In genomic region chr3:184827572-184827971, GRCh38 we compare ENCODE assay signal across 1 cellular context.
TF ChIP-seq lines count a peak whose summit lies in the region.

No MANE protein-coding gene starts in this region.

TF ChIP-seq in K562, 482 proteins besides CTCF, POLR2A, EP300 and RAD21 (continues in another document):
- no peak for TF ChIP-seq TCF7L2 (IDR thresholded peaks at IDR 0.05; ENCODE audit: low read depth, low read length)
- no peak for TF ChIP-seq CEBPG (CRISPR knock-in tag; IDR thresholded peaks at IDR 0.05)
- no peak for TF ChIP-seq CEBPG (tag; conservative IDR thresholded peaks at IDR 0.05 in 1 of 2, IDR thresholded peaks at IDR 0.05 in 1 of 2)
- no peak for TF ChIP-seq PPARD (CRISPR knock-in tag; IDR thresholded peaks at IDR 0.05)
- TF ChIP-seq, protein P1, sequence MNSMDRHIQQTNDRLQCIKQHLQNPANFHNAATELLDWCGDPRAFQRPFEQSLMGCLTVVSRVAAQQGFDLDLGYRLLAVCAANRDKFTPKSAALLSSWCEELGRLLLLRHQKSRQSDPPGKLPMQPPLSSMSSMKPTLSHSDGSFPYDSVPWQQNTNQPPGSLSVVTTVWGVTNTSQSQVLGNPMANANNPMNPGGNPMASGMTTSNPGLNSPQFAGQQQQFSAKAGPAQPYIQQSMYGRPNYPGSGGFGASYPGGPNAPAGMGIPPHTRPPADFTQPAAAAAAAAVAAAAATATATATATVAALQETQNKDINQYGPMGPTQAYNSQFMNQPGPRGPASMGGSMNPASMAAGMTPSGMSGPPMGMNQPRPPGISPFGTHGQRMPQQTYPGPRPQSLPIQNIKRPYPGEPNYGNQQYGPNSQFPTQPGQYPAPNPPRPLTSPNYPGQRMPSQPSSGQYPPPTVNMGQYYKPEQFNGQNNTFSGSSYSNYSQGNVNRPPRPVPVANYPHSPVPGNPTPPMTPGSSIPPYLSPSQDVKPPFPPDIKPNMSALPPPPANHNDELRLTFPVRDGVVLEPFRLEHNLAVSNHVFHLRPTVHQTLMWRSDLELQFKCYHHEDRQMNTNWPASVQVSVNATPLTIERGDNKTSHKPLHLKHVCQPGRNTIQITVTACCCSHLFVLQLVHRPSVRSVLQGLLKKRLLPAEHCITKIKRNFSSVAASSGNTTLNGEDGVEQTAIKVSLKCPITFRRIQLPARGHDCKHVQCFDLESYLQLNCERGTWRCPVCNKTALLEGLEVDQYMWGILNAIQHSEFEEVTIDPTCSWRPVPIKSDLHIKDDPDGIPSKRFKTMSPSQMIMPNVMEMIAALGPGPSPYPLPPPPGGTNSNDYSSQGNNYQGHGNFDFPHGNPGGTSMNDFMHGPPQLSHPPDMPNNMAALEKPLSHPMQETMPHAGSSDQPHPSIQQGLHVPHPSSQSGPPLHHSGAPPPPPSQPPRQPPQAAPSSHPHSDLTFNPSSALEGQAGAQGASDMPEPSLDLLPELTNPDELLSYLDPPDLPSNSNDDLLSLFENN (IDR thresholded peaks at IDR 0.05; ENCODE audit: low read depth in 2 of 2, low read length in 2 of 2), result no peak
- peak; percentile 45; the same call in 1 of the 2 replicates for TF ChIP-seq ESRRA (IDR thresholded peaks at IDR 0.05; ENCODE audit: borderline replicate concordance, low read depth)
- no peak for TF ChIP-seq FOXJ2 (tag; IDR thresholded peaks at IDR 0.05)
- TF ChIP-seq, protein P2, sequence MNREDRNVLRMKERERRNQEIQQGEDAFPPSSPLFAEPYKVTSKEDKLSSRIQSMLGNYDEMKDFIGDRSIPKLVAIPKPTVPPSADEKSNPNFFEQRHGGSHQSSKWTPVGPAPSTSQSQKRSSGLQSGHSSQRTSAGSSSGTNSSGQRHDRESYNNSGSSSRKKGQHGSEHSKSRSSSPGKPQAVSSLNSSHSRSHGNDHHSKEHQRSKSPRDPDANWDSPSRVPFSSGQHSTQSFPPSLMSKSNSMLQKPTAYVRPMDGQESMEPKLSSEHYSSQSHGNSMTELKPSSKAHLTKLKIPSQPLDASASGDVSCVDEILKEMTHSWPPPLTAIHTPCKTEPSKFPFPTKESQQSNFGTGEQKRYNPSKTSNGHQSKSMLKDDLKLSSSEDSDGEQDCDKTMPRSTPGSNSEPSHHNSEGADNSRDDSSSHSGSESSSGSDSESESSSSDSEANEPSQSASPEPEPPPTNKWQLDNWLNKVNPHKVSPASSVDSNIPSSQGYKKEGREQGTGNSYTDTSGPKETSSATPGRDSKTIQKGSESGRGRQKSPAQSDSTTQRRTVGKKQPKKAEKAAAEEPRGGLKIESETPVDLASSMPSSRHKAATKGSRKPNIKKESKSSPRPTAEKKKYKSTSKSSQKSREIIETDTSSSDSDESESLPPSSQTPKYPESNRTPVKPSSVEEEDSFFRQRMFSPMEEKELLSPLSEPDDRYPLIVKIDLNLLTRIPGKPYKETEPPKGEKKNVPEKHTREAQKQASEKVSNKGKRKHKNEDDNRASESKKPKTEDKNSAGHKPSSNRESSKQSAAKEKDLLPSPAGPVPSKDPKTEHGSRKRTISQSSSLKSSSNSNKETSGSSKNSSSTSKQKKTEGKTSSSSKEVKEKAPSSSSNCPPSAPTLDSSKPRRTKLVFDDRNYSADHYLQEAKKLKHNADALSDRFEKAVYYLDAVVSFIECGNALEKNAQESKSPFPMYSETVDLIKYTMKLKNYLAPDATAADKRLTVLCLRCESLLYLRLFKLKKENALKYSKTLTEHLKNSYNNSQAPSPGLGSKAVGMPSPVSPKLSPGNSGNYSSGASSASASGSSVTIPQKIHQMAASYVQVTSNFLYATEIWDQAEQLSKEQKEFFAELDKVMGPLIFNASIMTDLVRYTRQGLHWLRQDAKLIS (CRISPR knock-in tag; IDR thresholded peaks at IDR 0.05), result no peak
- TF ChIP-seq, protein P3, sequence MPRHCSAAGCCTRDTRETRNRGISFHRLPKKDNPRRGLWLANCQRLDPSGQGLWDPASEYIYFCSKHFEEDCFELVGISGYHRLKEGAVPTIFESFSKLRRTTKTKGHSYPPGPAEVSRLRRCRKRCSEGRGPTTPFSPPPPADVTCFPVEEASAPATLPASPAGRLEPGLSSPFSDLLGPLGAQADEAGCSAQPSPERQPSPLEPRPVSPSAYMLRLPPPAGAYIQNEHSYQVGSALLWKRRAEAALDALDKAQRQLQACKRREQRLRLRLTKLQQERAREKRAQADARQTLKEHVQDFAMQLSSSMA (CRISPR knock-in tag; IDR thresholded peaks at IDR 0.05), result no peak
- TF ChIP-seq ELF1 (tag; IDR thresholded peaks at IDR 0.05), result no peak
- no peak for TF ChIP-seq KAT8 (IDR thresholded peaks at IDR 0.05; ENCODE audit: low read depth)
- no peak for TF ChIP-seq ZNF197 (CRISPR knock-in tag; IDR thresholded peaks at IDR 0.05; ENCODE audit: low read depth)
- no peak for TF ChIP-seq NR3C1 (CRISPR knock-in tag; IDR thresholded peaks at IDR 0.05)
- no peak for TF ChIP-seq RBM14 (IDR thresholded peaks at IDR 0.05; ENCODE audit: borderline replicate concordance, insufficient read depth, low read depth, low read length)
- peak; percentile 35; the same call in 1 of the 2 replicates for TF ChIP-seq MTA2 (IDR thresholded peaks at IDR 0.05; ENCODE audit: low read depth)
- TF ChIP-seq CBFA2T3 (IDR thresholded peaks at IDR 0.05), result peak; percentile 81
- no peak for TF ChIP-seq GTF2A2 (tag; IDR thresholded peaks at IDR 0.05)
- TF ChIP-seq, protein P4, sequence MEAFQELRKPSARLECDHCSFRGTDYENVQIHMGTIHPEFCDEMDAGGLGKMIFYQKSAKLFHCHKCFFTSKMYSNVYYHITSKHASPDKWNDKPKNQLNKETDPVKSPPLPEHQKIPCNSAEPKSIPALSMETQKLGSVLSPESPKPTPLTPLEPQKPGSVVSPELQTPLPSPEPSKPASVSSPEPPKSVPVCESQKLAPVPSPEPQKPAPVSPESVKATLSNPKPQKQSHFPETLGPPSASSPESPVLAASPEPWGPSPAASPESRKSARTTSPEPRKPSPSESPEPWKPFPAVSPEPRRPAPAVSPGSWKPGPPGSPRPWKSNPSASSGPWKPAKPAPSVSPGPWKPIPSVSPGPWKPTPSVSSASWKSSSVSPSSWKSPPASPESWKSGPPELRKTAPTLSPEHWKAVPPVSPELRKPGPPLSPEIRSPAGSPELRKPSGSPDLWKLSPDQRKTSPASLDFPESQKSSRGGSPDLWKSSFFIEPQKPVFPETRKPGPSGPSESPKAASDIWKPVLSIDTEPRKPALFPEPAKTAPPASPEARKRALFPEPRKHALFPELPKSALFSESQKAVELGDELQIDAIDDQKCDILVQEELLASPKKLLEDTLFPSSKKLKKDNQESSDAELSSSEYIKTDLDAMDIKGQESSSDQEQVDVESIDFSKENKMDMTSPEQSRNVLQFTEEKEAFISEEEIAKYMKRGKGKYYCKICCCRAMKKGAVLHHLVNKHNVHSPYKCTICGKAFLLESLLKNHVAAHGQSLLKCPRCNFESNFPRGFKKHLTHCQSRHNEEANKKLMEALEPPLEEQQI (IDR thresholded peaks at IDR 0.05), result no peak
- TF ChIP-seq PHTF2 (CRISPR knock-in tag; IDR thresholded peaks at IDR 0.05), result no peak
- TF ChIP-seq THRA (IDR thresholded peaks at IDR 0.05), result no peak
- TF ChIP-seq BCLAF1 (IDR thresholded peaks at IDR 0.05; ENCODE audit: borderline replicate concordance in 1 of 2, control insufficient read depth in 1 of 2, low read depth in 2 of 2, low read length in 1 of 2), result no peak
- TF ChIP-seq ZFP36 (IDR thresholded peaks at IDR 0.05; ENCODE audit: low read depth, low read length, partially characterized antibody), result no peak
- TF ChIP-seq RFX5 (IDR thresholded peaks at IDR 0.05; ENCODE audit: low read depth, low read length), result no peak
- TF ChIP-seq POLR3G (IDR thresholded peaks at IDR 0.05; ENCODE audit: extremely low read depth, insufficient read length, insufficient replicate concordance), result no peak
- no peak for TF ChIP-seq ZNF384 (IDR thresholded peaks at IDR 0.05; ENCODE audit: low read depth, low read length)
- TF ChIP-seq ZC3H11A (IDR thresholded peaks at IDR 0.05; ENCODE audit: low read depth, low read length), result no peak
- TF ChIP-seq KLF13 (tag; IDR thresholded peaks at IDR 0.05; ENCODE audit: borderline replicate concordance, low read depth), result no peak
- TF ChIP-seq ZNF316 (IDR thresholded peaks at IDR 0.05), result no peak
- TF ChIP-seq DNMT1 (IDR thresholded peaks at IDR 0.05), result no peak
- no peak for TF ChIP-seq NFE2L1 (tag; IDR thresholded peaks at IDR 0.05; ENCODE audit: borderline replicate concordance, low read depth)
- peak; percentile 67 for TF ChIP-seq TAL1 (IDR thresholded peaks at IDR 0.05)
- no peak for TF ChIP-seq FOXM1 (IDR thresholded peaks at IDR 0.05; ENCODE audit: low read depth)
- TF ChIP-seq FOXM1 (CRISPR knock-in tag; IDR thresholded peaks at IDR 0.05; ENCODE audit: low read depth), result no peak
- TF ChIP-seq, protein P5, sequence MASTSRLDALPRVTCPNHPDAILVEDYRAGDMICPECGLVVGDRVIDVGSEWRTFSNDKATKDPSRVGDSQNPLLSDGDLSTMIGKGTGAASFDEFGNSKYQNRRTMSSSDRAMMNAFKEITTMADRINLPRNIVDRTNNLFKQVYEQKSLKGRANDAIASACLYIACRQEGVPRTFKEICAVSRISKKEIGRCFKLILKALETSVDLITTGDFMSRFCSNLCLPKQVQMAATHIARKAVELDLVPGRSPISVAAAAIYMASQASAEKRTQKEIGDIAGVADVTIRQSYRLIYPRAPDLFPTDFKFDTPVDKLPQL (IDR thresholded peaks at IDR 0.05; ENCODE audit: extremely low read depth, insufficient read length), result no peak
- no peak for TF ChIP-seq ZZZ3 (IDR thresholded peaks at IDR 0.05)
- no peak for TF ChIP-seq SMARCA5 (IDR thresholded peaks at IDR 0.05)
- TF ChIP-seq ILF3 (IDR thresholded peaks at IDR 0.05; ENCODE audit: borderline replicate concordance), result no peak
- no peak for TF ChIP-seq ZNF561 (CRISPR knock-in tag; conservative IDR thresholded peaks at IDR 0.05)
- no peak for TF ChIP-seq EHMT2 (IDR thresholded peaks at IDR 0.05)
- TF ChIP-seq FOXP1 (CRISPR knock-in tag; IDR thresholded peaks at IDR 0.05), result no peak
- no peak for TF ChIP-seq YBX1 (IDR thresholded peaks at IDR 0.05)
- no peak for TF ChIP-seq ZBTB8A (IDR thresholded peaks at IDR 0.05; ENCODE audit: partially characterized antibody)
- no peak for TF ChIP-seq ILK (tag; IDR thresholded peaks at IDR 0.05; ENCODE audit: borderline replicate concordance, low read depth)
- peak; percentile 78 for TF ChIP-seq TEAD4 (IDR thresholded peaks at IDR 0.05; ENCODE audit: low read length)
- no peak for TF ChIP-seq TEAD4 (CRISPR knock-in tag; IDR thresholded peaks at IDR 0.05; ENCODE audit: borderline replicate concordance)
- no peak for TF ChIP-seq MTA1 (IDR thresholded peaks at IDR 0.05; ENCODE audit: borderline replicate concordance)
- TF ChIP-seq HOXB6 (CRISPR knock-in tag; IDR thresholded peaks at IDR 0.05; ENCODE audit: borderline replicate concordance), result no peak
- TF ChIP-seq, protein P6, sequence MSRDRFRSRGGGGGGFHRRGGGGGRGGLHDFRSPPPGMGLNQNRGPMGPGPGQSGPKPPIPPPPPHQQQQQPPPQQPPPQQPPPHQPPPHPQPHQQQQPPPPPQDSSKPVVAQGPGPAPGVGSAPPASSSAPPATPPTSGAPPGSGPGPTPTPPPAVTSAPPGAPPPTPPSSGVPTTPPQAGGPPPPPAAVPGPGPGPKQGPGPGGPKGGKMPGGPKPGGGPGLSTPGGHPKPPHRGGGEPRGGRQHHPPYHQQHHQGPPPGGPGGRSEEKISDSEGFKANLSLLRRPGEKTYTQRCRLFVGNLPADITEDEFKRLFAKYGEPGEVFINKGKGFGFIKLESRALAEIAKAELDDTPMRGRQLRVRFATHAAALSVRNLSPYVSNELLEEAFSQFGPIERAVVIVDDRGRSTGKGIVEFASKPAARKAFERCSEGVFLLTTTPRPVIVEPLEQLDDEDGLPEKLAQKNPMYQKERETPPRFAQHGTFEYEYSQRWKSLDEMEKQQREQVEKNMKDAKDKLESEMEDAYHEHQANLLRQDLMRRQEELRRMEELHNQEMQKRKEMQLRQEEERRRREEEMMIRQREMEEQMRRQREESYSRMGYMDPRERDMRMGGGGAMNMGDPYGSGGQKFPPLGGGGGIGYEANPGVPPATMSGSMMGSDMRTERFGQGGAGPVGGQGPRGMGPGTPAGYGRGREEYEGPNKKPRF (IDR thresholded peaks at IDR 0.05; ENCODE audit: low read depth, low read length), result no peak
- TF ChIP-seq SOX6 (IDR thresholded peaks at IDR 0.05), result peak; percentile 59; the same call in 1 of the 2 replicates
- TF ChIP-seq CBFA2T2 (conservative IDR thresholded peaks at IDR 0.05), result peak; percentile 64
- no peak for TF ChIP-seq BRCA1 (IDR thresholded peaks at IDR 0.05)
- no peak for TF ChIP-seq BRCA1 (CRISPR knock-in tag; IDR thresholded peaks at IDR 0.05)
- TF ChIP-seq ZC3H4 (CRISPR knock-in tag; IDR thresholded peaks at IDR 0.05; ENCODE audit: borderline replicate concordance), result no peak
- TF ChIP-seq, protein P7, sequence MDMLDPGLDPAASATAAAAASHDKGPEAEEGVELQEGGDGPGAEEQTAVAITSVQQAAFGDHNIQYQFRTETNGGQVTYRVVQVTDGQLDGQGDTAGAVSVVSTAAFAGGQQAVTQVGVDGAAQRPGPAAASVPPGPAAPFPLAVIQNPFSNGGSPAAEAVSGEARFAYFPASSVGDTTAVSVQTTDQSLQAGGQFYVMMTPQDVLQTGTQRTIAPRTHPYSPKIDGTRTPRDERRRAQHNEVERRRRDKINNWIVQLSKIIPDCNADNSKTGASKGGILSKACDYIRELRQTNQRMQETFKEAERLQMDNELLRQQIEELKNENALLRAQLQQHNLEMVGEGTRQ (CRISPR knock-in tag; IDR thresholded peaks at IDR 0.05), result no peak
- no peak for TF ChIP-seq ZFP1 (CRISPR knock-in tag; IDR thresholded peaks at IDR 0.05)
